ENCODE assay signal across 18 cellular contexts in genomic region chr13:49836516-49836915, GRCh38. TPM values are rescaled to one million over a fixed set of nuclear protein-coding genes. Genes with fewer than 3 reads are reported as not detected.
DNase-seq lines count a peak whose midpoint lies in the region; ATAC-seq and TF ChIP-seq lines count a peak whose summit lies in the region.
"Had no signal": no experiment of that assay in that cellular context is flagged by ENCODE, and none has a peak within 500 bp of the region (broad histone marks: within the 10 kb centered on the region; RNA-seq: fewer than 3 reads in every experiment).

No MANE protein-coding gene starts in this region.

- no peaks in the 10 kb centered on the region for H3K79me2 ChIP-seq in H9 (ENCODE audit: insufficient read depth, low read length)

- H3K36me3 Mint-ChIP-seq in H9 (ENCODE audit: insufficient read depth in 1 of 3, low read depth in 3 of 3) (no peaks in the 10 kb centered on the region), glutamatergic neuron (ENCODE audit: unreplicated experiment) (peaks cover 4% of the 10 kb centered on the region)
- H3K36me3 Mint-ChIP-seq: memory B cell had no signal

- no peak overlapping the region for H4K8ac ChIP-seq in H9 (replicated peaks; ENCODE audit: insufficient read length, low read depth, low read length)

- H3K4me1 ChIP-seq in H9 (ENCODE audit: insufficient read depth, low read length) (no peaks in the 10 kb centered on the region; the same call in 1 of the 2 replicates), neuron (ENCODE audit: insufficient read depth, low read length) (peaks cover 11% of the 10 kb centered on the region)
- H3K4me1 ChIP-seq: BLaER1 treated with 17β-estradiol and CSF1 and Interleukin-3, amounts not matched to agents 10 nM and 100 nM; HAP-1 had no signal

- no peak overlapping the region for H2BK12ac ChIP-seq in H9 (ENCODE audit: insufficient read length, low read depth, low read length)

- no peak overlapping the region for H4K91ac ChIP-seq in H9 (ENCODE audit: insufficient read length, low read depth, low read length)

- H3K18ac ChIP-seq in H9 (ENCODE audit: insufficient read length, low read depth, low read length), result no peak overlapping the region

- H3K27me3 Mint-ChIP-seq in H9 (ENCODE audit: low read depth) (no peaks in the 10 kb centered on the region), glutamatergic neuron (ENCODE audit: unreplicated experiment) (no peaks in the 10 kb centered on the region)
- H3K27me3 Mint-ChIP-seq: stimulated activated naive CD8-positive, alpha-beta T cell treated with anti-CD3 and anti-CD28 coated beads, Interleukin-15, amount 100 ng/mL, for 72 hours had no signal

- H4K20me1 ChIP-seq in H9 (ENCODE audit: control insufficient read depth, insufficient read depth, insufficient read length), result no peaks in the 10 kb centered on the region
- H4K20me1 ChIP-seq: BLaER1 treated with 17β-estradiol and CSF1 and Interleukin-3, amounts not matched to agents 10 nM and 100 nM had no signal

- H2BK20ac ChIP-seq in H9 (ENCODE audit: low read depth, low read length, poor library complexity, severe bottlenecking), result no peak overlapping the region

- DNase-seq in H9, result peak; percentile 46
- peak; percentile 73 for DNase-seq in NCI-H69 (lab: John Stamatoyannopoulos, UW)
- DNase-seq in epithelial cell of esophagus (ENCODE audit: low read depth), result peak; percentile 57
- no peak for DNase-seq in glutamatergic neuron
- DNase-seq in NCI-H1436 treated with DMSO at 0.1 percent for 48 hours (lab: John Stamatoyannopoulos, UW), result no peak
- DNase-seq: activated naive CD4-positive, alpha-beta T cell treated with anti-CD3 and anti-CD28 coated beads for 36 hours; brain microvascular endothelial cell; NCI-H1092; NCI-H446 treated with DMSO at 0.1 percent for 48 hours; PC-3; stimulated activated CD4-positive, alpha-beta T cell treated with anti-CD3 and anti-CD28 coated beads, Interleukin-12 subunit alpha, Interleukin-12 subunit beta, amount 100 ng/mL, for 4 hours; stimulated activated naive CD8-positive, alpha-beta T cell treated with anti-CD3 and anti-CD28 coated beads, Interleukin-15, amount 100 ng/mL, for 72 hours had no signal

- no peak overlapping the region for H3K56ac ChIP-seq in H9 (ENCODE audit: insufficient read length, low read depth, low read length)

- no peak overlapping the region for H3K4me2 ChIP-seq in H9 (ENCODE audit: insufficient read depth, insufficient read length, low read length)
- H3K4me2 ChIP-seq: BLaER1 treated with 17β-estradiol and CSF1 and Interleukin-3, amounts not matched to agents 10 nM and 100 nM had no signal

- H3K9me3 Mint-ChIP-seq in H9, result no peaks in the 10 kb centered on the region
- H3K9me3 Mint-ChIP-seq in glutamatergic neuron (ENCODE audit: unreplicated experiment), result peaks cover 3% of the 10 kb centered on the region
- H3K9me3 Mint-ChIP-seq: activated naive CD4-positive, alpha-beta T cell treated with anti-CD3 and anti-CD28 coated beads for 36 hours; memory B cell had no signal

- H3T11ph ChIP-seq in H9 (ENCODE audit: low read length), result no peak overlapping the region

- no peak overlapping the region for H2BK120ac ChIP-seq in H9 (ENCODE audit: low read depth, low read length, poor library complexity, severe bottlenecking)

- H3K27me3 ChIP-seq in H9 (ENCODE audit: insufficient read depth, low read length) (no peaks in the 10 kb centered on the region), neuron (ENCODE audit: insufficient read depth, low read length) (no peaks in the 10 kb centered on the region)
- H3K27me3 ChIP-seq: BLaER1 treated with 17β-estradiol and CSF1 and Interleukin-3, amounts not matched to agents 10 nM and 100 nM; brain microvascular endothelial cell had no signal

- no peak overlapping the region for H3K27ac ChIP-seq in H9 (ENCODE audit: insufficient read length, low read depth, low read length)
- H3K27ac ChIP-seq: BLaER1 treated with 17β-estradiol and CSF1 and Interleukin-3, amounts not matched to agents 10 nM and 100 nM; brain microvascular endothelial cell had no signal

- no peak overlapping the region for H3K9ac ChIP-seq in H9 (ENCODE audit: extremely low read depth, insufficient read length, low read length)
- H3K9ac ChIP-seq: BLaER1 treated with 17β-estradiol and CSF1 and Interleukin-3, amounts not matched to agents 10 nM and 100 nM had no signal

- H3K4ac ChIP-seq in H9 (ENCODE audit: low read depth, low read length), result no peak overlapping the region

- H3K27ac Mint-ChIP-seq in H9 (peak overlapping the region in 1 of 3 experiments; percentile 46; a peak in 3 of 7 replicates), glutamatergic neuron (ENCODE audit: unreplicated experiment) (no peak overlapping the region)
- H3K27ac Mint-ChIP-seq: activated naive CD4-positive, alpha-beta T cell treated with anti-CD3 and anti-CD28 coated beads for 36 hours; IgD-negative memory B cell; memory B cell; stimulated activated naive CD8-positive, alpha-beta T cell treated with anti-CD3 and anti-CD28 coated beads, Interleukin-15, amount 100 ng/mL, for 72 hours had no signal

- no CpG with 5 or more reads among the region's 5 CpGs for WGBS in H9 (ENCODE audit: extremely low coverage, insufficient read length, low lambda C conversion rate)

- no peaks in the 10 kb centered on the region for H3K23me2 ChIP-seq in H9 (ENCODE audit: insufficient read length, low read depth, low read length, poor library complexity, severe bottlenecking)

- H2AFZ ChIP-seq in H9 (ENCODE audit: low read length) (no peak overlapping the region), neuron (ENCODE audit: low read depth, low read length) (peak overlapping the region; percentile 38)

- peaks cover 43 to 52% of the 10 kb centered on the region in 2 experiments for H3K4me1 Mint-ChIP-seq in H9
- no peaks in the 10 kb centered on the region for H3K4me1 Mint-ChIP-seq in glutamatergic neuron (ENCODE audit: low read depth, unreplicated experiment)
- H3K4me1 Mint-ChIP-seq: memory B cell had no signal

- no peak overlapping the region for H3K14ac ChIP-seq in H9 (ENCODE audit: insufficient read depth, low read length)

- no peak overlapping the region for H3K4me3 Mint-ChIP-seq in H9
- H3K4me3 Mint-ChIP-seq in glutamatergic neuron (ENCODE audit: unreplicated experiment), result no peak overlapping the region
- H3K4me3 Mint-ChIP-seq: activated naive CD4-positive, alpha-beta T cell treated with anti-CD3 and anti-CD28 coated beads for 36 hours; IgD-negative memory B cell; memory B cell; stimulated activated naive CD8-positive, alpha-beta T cell treated with anti-CD3 and anti-CD28 coated beads, Interleukin-15, amount 100 ng/mL, for 72 hours had no signal

- no peak overlapping the region for H2BK15ac ChIP-seq in H9 (ENCODE audit: low read depth, low read length)

- H3K4me3 ChIP-seq in epithelial cell of esophagus (ENCODE audit: low read length) (no peak overlapping the region), neuron (ENCODE audit: low read length) (no peak overlapping the region)
- H3K4me3 ChIP-seq: BLaER1 treated with 17β-estradiol and CSF1 and Interleukin-3, amounts not matched to agents 10 nM and 100 nM; HAP-1 had no signal

- ATAC-seq in GM21447 (IDR thresholded peaks at IDR 0.05; ENCODE audit: unreplicated experiment), result no peak
- ATAC-seq: PC-3; stimulated activated naive CD8-positive, alpha-beta T cell treated with anti-CD3 and anti-CD28 coated beads, Interleukin-15, amount 100 ng/mL, for 72 hours had no signal

- TF ChIP-seq CTCF in H9 (conservative IDR thresholded peaks at IDR 0.05) (no peak), epithelial cell of esophagus (IDR thresholded peaks at IDR 0.05; ENCODE audit: insufficient read depth, low read depth, low read length, missing control alignments) (no peak), glutamatergic neuron (IDR thresholded peaks at IDR 0.05; ENCODE audit: partially characterized antibody, unreplicated experiment) (no peak)

- H3K23ac ChIP-seq in H9 (ENCODE audit: insufficient read length, low read depth, low read length), result no peak overlapping the region

- H4K5ac ChIP-seq in H9 (ENCODE audit: insufficient read length, low read depth, low read length), result no peak overlapping the region

- no peaks in the 10 kb centered on the region for H3K79me1 ChIP-seq in H9 (ENCODE audit: insufficient read depth, low read depth, low read length, poor library complexity, severe bottlenecking)

- H3K9me3 ChIP-seq in H9 (ENCODE audit: control insufficient read depth, low read depth, low read length) (no peaks in the 10 kb centered on the region), neuron (ENCODE audit: low read length) (no peaks in the 10 kb centered on the region)
- H3K9me3 ChIP-seq: BLaER1 treated with 17β-estradiol and CSF1 and Interleukin-3, amounts not matched to agents 10 nM and 100 nM; HAP-1 had no signal

- no peak overlapping the region for H2BK5ac ChIP-seq in H9 (ENCODE audit: insufficient read length, low read length)

- H3K36me3 ChIP-seq in neuron (ENCODE audit: insufficient read depth, low read length), result no peaks in the 10 kb centered on the region
- H3K36me3 ChIP-seq: BLaER1 treated with 17β-estradiol and CSF1 and Interleukin-3, amounts not matched to agents 10 nM and 100 nM; brain microvascular endothelial cell; HAP-1 had no signal

- H2AK5ac ChIP-seq in H9 (ENCODE audit: insufficient read length, low read length), result no peak overlapping the region

RNA-seq across cellular contexts. Expression of gene KPNA3, which starts 44.0 kb away (rescaled TPM):
- total RNA-seq in H9 (2021) (48.7 and 49.7 TPM in 2 replicates), glutamatergic neuron (ENCODE audit: unreplicated experiment) (46.6 TPM)

Comparison
In these comparisons a context has a peak if more than half of its experiments do, and no peak if none do; other contexts are left out.
1. DNase-seq: peak in H9 (single experiment), NCI-H69 (single experiment) and epithelial cell of esophagus (single experiment); none in glutamatergic neuron (single experiment) and NCI-H1436 treated with DMSO at 0.1 percent for 48 hours (single experiment).